In genomic region chr13:113051641-113052040, GRCh38 we compare ENCODE assay signal across 16 cellular contexts. TPM values are rescaled to one million over a fixed set of nuclear protein-coding genes. Genes with fewer than 3 reads are reported as not detected.
A peak's percentile ranks its signal among the peaks of the same experiment; 100 is the strongest.
DNase-seq lines count a peak whose midpoint lies in the region; ATAC-seq and TF ChIP-seq lines count a peak whose summit lies in the region.
"Had no signal": no experiment of that assay in that cellular context is flagged by ENCODE, and none has a peak within 500 bp of the region (broad histone marks: within the 10 kb centered on the region; RNA-seq: fewer than 3 reads in every experiment).

No MANE protein-coding gene starts in this region.

- H3K4me3 ChIP-seq in RWPE2 (ENCODE audit: severe bottlenecking): no peak overlapping the region
- no peak overlapping the region for H3K4me3 ChIP-seq in MG63
- H3K4me3 ChIP-seq: HAP-1 had no signal

- no peak for ATAC-seq in RWPE2 (ENCODE audit: low read depth)
- no peak for ATAC-seq in HG03469 (IDR thresholded peaks at IDR 0.05; ENCODE audit: unreplicated experiment)
- ATAC-seq in HG02840 (IDR thresholded peaks at IDR 0.05; ENCODE audit: low FRiP score, unreplicated experiment): no peak

- peaks cover 20% of the 10 kb centered on the region for H3K4me1 Mint-ChIP-seq in neural crest cell

- peaks cover 2% of the 10 kb centered on the region for H3K36me3 Mint-ChIP-seq in neural crest cell (ENCODE audit: low read depth)

- H3K36me3 ChIP-seq in RWPE2 (ENCODE audit: low read depth) (no peaks in the 10 kb centered on the region), MG63 (no peaks in the 10 kb centered on the region)
- H3K36me3 ChIP-seq: BE2C, HAP-1 had no signal

- no peak overlapping the region for H3K27ac ChIP-seq in RWPE2 (ENCODE audit: poor library complexity, severe bottlenecking)
- H3K27ac ChIP-seq: C4-2B, HL-60 had no signal

- peak overlapping the region; percentile 75 for H3K27ac Mint-ChIP-seq in neural crest cell (ENCODE audit: unreplicated experiment)
- H3K27ac Mint-ChIP-seq: CD4-positive, alpha-beta memory T cell had no signal

- DNase-seq in RWPE2 (ENCODE audit: low spot score) (peak; percentile 30), inferior parietal cortex (ENCODE audit: extremely low spot score) (peak; percentile 17), neural crest cell (ENCODE audit: low read depth, low spot score) (no peak), MG63 (no peak)
- no peak for DNase-seq in stimulated activated CD4-positive, alpha-beta T cell treated with anti-CD3 and anti-CD28 coated beads, Interleukin-4, amount 100 ng/mL, for 4 hours
- DNase-seq: BE2C; CD4-positive, alpha-beta memory T cell; COR-L47; DMS153; DMS79 treated with DMSO at 0.1 percent for 48 hours; EL had no signal

- H3K9me3 Mint-ChIP-seq in neural crest cell: no peaks in the 10 kb centered on the region

- H3K4me3 Mint-ChIP-seq in neural crest cell: no peak overlapping the region
- H3K4me3 Mint-ChIP-seq: CD4-positive, alpha-beta memory T cell had no signal

- no peaks in the 10 kb centered on the region for H3K27me3 Mint-ChIP-seq in neural crest cell (ENCODE audit: low read depth)
- H3K27me3 Mint-ChIP-seq: CD4-positive, alpha-beta memory T cell had no signal

- H3K27me3 ChIP-seq in RWPE2 (ENCODE audit: insufficient read depth, poor library complexity, severe bottlenecking) (peaks cover 17% of the 10 kb centered on the region), MG63 (peaks cover 37% of the 10 kb centered on the region)
- H3K27me3 ChIP-seq: BE2C had no signal

- TF ChIP-seq CTCF in RWPE2 (IDR thresholded peaks at IDR 0.05; ENCODE audit: poor library complexity, severe bottlenecking): no peak
- TF ChIP-seq CTCF in neural crest cell (conservative IDR thresholded peaks at IDR 0.05): no peak

- H3K9me3 ChIP-seq in RWPE2 (ENCODE audit: severe bottlenecking): no peaks in the 10 kb centered on the region
- no peaks in the 10 kb centered on the region for H3K9me3 ChIP-seq in MG63
- H3K9me3 ChIP-seq: BE2C, HAP-1 had no signal

- no peaks in the 10 kb centered on the region for H3K4me1 ChIP-seq in RWPE2 (ENCODE audit: insufficient read depth, poor library complexity, severe bottlenecking)
- H3K4me1 ChIP-seq: BE2C, HAP-1 had no signal

RNA-seq across cellular contexts. Expression of gene F7, which starts 54.0 kb away (rescaled TPM):
- 1.0 and 1.2 TPM in 2 replicates for total RNA-seq in neural crest cell
- total RNA-seq in MG63 (2014; rRNA removed; shearing (Covaris generic); ENCODE audit: low replicate concordance): not detected in 2 replicates
- total RNA-seq: CD4-positive, alpha-beta memory T cell had no signal

Comparison
In these comparisons a context has a peak if more than half of its experiments do, and no peak if none do; other contexts are left out.
1. DNase-seq: peak in RWPE2 (single experiment) and inferior parietal cortex (single experiment); none in neural crest cell (single experiment), MG63 (single experiment) and stimulated activated CD4-positive, alpha-beta T cell treated with anti-CD3 and anti-CD28 coated beads, Interleukin-4, amount 100 ng/mL, for 4 hours (0 of 2).